Comparison of ENCODE assay signal across 24 cellular contexts in the genomic region with DNA sequence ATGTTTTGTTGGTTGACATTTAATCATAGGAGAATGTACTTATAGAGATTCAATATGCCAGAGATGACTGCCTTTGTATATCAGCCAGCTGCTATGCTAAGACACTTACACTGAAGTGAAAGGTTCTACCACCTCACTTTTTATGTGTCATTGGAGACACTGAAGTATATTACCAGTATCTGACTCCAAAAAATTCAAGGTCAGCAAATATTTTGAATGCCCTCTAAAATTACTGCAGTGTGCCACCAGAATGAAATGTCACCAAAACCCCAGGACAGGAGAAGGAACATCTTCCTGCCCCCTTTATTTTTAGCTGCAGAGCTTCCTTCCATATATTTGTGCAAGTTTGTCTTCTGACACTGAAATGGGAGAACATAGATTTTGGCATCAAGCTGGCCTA.
DNase-seq lines count a peak whose midpoint lies in the region; ATAC-seq, FAIRE-seq and TF ChIP-seq lines count a peak whose summit lies in the region.
"Had no signal": no experiment of that assay in that cellular context is flagged by ENCODE, and none has a peak within 500 bp of the region (broad histone marks: within the 10 kb centered on the region; RNA-seq: fewer than 3 reads in every experiment).

No MANE protein-coding gene starts in this region.

- in situ Hi-C loops in HepG2 (cut with HindIII; ENCODE audit: extremely low pct_ligation_motif_present, low pct_unique_long_range_greater_than_20kb) (no loop called here), K562 (cut with MboI) (no loop called here)

- ATAC-seq in HepG2 (no peak), right lobe of liver (no peak), K562 (no peak), HG02840 (IDR thresholded peaks at IDR 0.05; ENCODE audit: low FRiP score, unreplicated experiment) (no peak)
- ATAC-seq: GM12878 had no signal

- H2AFZ ChIP-seq in HepG2 (ENCODE audit: low read length) (no peak overlapping the region), K562 (ENCODE audit: low read depth, low read length) (no peak overlapping the region)

- no peak overlapping the region for H3K4me3 ChIP-seq in HepG2 (replicated peaks in 1 of 3; ENCODE audit: insufficient read depth in 1 of 3, low read depth in 2 of 3, low read length in 3 of 3)
- no peak overlapping the region for H3K4me3 ChIP-seq in right lobe of liver
- H3K4me3 ChIP-seq in K562, result no peak overlapping the region
- H3K4me3 ChIP-seq: BLaER1, GM12878 had no signal

- H3K9me3 ChIP-seq in HepG2 (ENCODE audit: low read length), result no peaks in the 10 kb centered on the region
- no peaks in the 10 kb centered on the region for H3K9me3 ChIP-seq in right lobe of liver
- no peaks in the 10 kb centered on the region for H3K9me3 ChIP-seq in K562 (replicated peaks; ENCODE audit: control insufficient read depth, insufficient read depth, low read depth, low read length)
- H3K9me3 ChIP-seq: BE2C, BLaER1 had no signal

- H3K79me2 ChIP-seq in HepG2 (ENCODE audit: insufficient read depth, low read length) (no peaks in the 10 kb centered on the region), K562 (ENCODE audit: control insufficient read depth, insufficient read depth, low read length) (no peaks in the 10 kb centered on the region)

- POLR2A ChIA-PET in HepG2 (lab: Yijun Ruan, JAX) (no interaction called here), K562 (lab: Yijun Ruan, JAX) (interaction anchor here (0.5 to 1.3 kb wide), 3 partner anchors 9 to 21 kb away, joined by 3 to 6 read pairs (median 4); no protein-coding TSS in a partner anchor)

- no peak for TF ChIP-seq CTCF in HepG2 (CRISPR knock-in tag; IDR thresholded peaks at IDR 0.05)
- no peak for TF ChIP-seq CTCF in right lobe of liver (IDR thresholded peaks at IDR 0.05)
- no peak for TF ChIP-seq CTCF in K562 (IDR thresholded peaks at IDR 0.05 in 2 of 3, conservative IDR thresholded peaks at IDR 0.05 in 1 of 3; ENCODE audit: insufficient read depth in 2 of 3, low read depth in 1 of 3, low read length in 3 of 3)

- H3K27ac ChIP-seq in HepG2 (ENCODE audit: extremely low read length, insufficient read depth, low read length) (no peak overlapping the region), right lobe of liver (no peak overlapping the region), K562 (ENCODE audit: extremely low read depth, low read depth, low read length) (no peak overlapping the region)
- H3K27ac ChIP-seq: 22Rv1, BLaER1 had no signal

- no peaks in the 10 kb centered on the region for H4K20me1 ChIP-seq in HepG2 (ENCODE audit: insufficient read depth, low read length)
- H4K20me1 ChIP-seq in K562 (replicated peaks; ENCODE audit: control insufficient read depth, insufficient read depth, low read length), result no peaks in the 10 kb centered on the region
- H4K20me1 ChIP-seq: BLaER1 had no signal

- BruUV-seq in HepG2 (replicated peaks; lab: Mats Ljungman, UMichigan) (no TSS peak), K562 (replicated peaks; lab: Mats Ljungman, UMichigan) (no TSS peak)

- no peaks in the 10 kb centered on the region for H3K9me1 ChIP-seq in K562 (ENCODE audit: control insufficient read depth, insufficient read depth, low read length)

- TF ChIP-seq EP300 in HepG2 (IDR thresholded peaks at IDR 0.05; ENCODE audit: low read depth in 2 of 2, low read length in 2 of 2) (no peak), HepG2 (CRISPR knock-in tag; IDR thresholded peaks at IDR 0.05; ENCODE audit: borderline replicate concordance) (no peak), K562 (IDR thresholded peaks at IDR 0.05; ENCODE audit: low read length) (no peak)

- TF ChIP-seq RAD21 in HepG2 (CRISPR knock-in tag; IDR thresholded peaks at IDR 0.05) (no peak), K562 (CRISPR knock-in tag; conservative IDR thresholded peaks at IDR 0.05 in 1 of 2, IDR thresholded peaks at IDR 0.05 in 1 of 2) (no peak)

- TF ChIP-seq POLR2A in HepG2 (IDR thresholded peaks at IDR 0.05; ENCODE audit: insufficient read depth in 1 of 2, low read depth in 2 of 2, low read length in 2 of 2) (no peak), right lobe of liver (IDR thresholded peaks at IDR 0.05) (no peak), K562 (conservative IDR thresholded peaks at IDR 0.05) (no peak)

- intact Hi-C loops in HepG2 (cut with micrococcal nuclease; ENCODE audit: unreplicated experiment) (no loop called here), right lobe of liver (cut with DNase I) (no loop called here), K562 (cut with micrococcal nuclease) (no loop called here)

- CTCF ChIA-PET in HepG2 (lab: Yijun Ruan, JAX; ENCODE audit: low intra/inter-chr PET ratio, low total read pairs) (no interaction called here), K562 (lab: Yijun Ruan, JAX; ENCODE audit: low intra/inter-chr PET ratio) (no interaction called here)

- H3K9ac ChIP-seq in HepG2 (ENCODE audit: insufficient read depth, low read depth, low read length), result no peak overlapping the region
- no peak overlapping the region for H3K9ac ChIP-seq in K562 (ENCODE audit: insufficient read depth in 1 of 2, low read depth in 2 of 2, low read length in 2 of 2)
- H3K9ac ChIP-seq: BLaER1 had no signal

- FAIRE-seq in HepG2 (lab: Jason Lieb, UNC) (no peak), K562 (lab: Jason Lieb, UNC) (no peak)
- FAIRE-seq: GM12892, GM18507 had no signal

- H3K4me2 ChIP-seq in HepG2 (ENCODE audit: low read depth, low read length) (no peak overlapping the region), K562 (ENCODE audit: insufficient read depth, low read length) (no peak overlapping the region)
- H3K4me2 ChIP-seq: BLaER1 had no signal

- H3K4me1 ChIP-seq in HepG2 (ENCODE audit: insufficient read depth, low read length), result no peaks in the 10 kb centered on the region
- no peaks in the 10 kb centered on the region for H3K4me1 ChIP-seq in right lobe of liver
- H3K4me1 ChIP-seq in K562 (replicated peaks in 1 of 2; ENCODE audit: control insufficient read depth in 2 of 2, insufficient read depth in 2 of 2, low read length in 2 of 2), result no peaks in the 10 kb centered on the region
- H3K4me1 ChIP-seq: BE2C, BLaER1 had no signal

- H3K27me3 ChIP-seq in HepG2 (ENCODE audit: control insufficient read depth in 1 of 2, insufficient read depth in 2 of 2, low read length in 2 of 2) (no peaks in the 10 kb centered on the region; a peak in 1 of 5 replicates), right lobe of liver (no peaks in the 10 kb centered on the region), K562 (ENCODE audit: control insufficient read depth in 2 of 2, insufficient read depth in 2 of 2, low read length in 2 of 2) (no peaks in the 10 kb centered on the region)
- H3K27me3 ChIP-seq: BE2C, BLaER1 had no signal

- no peak for DNase-seq in HepG2 (ENCODE audit: low spot score)
- no peak for DNase-seq in right lobe of liver
- no peak for DNase-seq in K562 (ENCODE audit: extremely low read depth in 1 of 4, low spot score in 3 of 4)
- no peak for DNase-seq in NCI-H2171 (lab: John Stamatoyannopoulos, UW)
- DNase-seq: ACHN; BE2C; C1 segment of cervical spinal cord; CD4-positive, alpha-beta memory T cell; CD4-positive, CD25-positive, alpha-beta regulatory T cell; CD8-positive, alpha-beta memory T cell; COR-L47; DMS 273 treated with DMSO at 0.1 percent for 48 hours; DMS153; DMS53; DMS79; DND-41; EL; GDM1 had no signal

- H3K36me3 ChIP-seq in HepG2 (replicated peaks in 1 of 2; ENCODE audit: control insufficient read depth in 1 of 2, insufficient read depth in 2 of 2, low read length in 2 of 2), result no peaks in the 10 kb centered on the region
- H3K36me3 ChIP-seq in right lobe of liver, result no peaks in the 10 kb centered on the region
- H3K36me3 ChIP-seq in K562 (ENCODE audit: control insufficient read depth, insufficient read depth, low read length), result no peaks in the 10 kb centered on the region
- H3K36me3 ChIP-seq: BE2C, BLaER1 had no signal

TF ChIP-seq in HepG2, 621 proteins besides CTCF, POLR2A, EP300 and RAD21 (continues in another document):
- TF ChIP-seq, protein P1, sequence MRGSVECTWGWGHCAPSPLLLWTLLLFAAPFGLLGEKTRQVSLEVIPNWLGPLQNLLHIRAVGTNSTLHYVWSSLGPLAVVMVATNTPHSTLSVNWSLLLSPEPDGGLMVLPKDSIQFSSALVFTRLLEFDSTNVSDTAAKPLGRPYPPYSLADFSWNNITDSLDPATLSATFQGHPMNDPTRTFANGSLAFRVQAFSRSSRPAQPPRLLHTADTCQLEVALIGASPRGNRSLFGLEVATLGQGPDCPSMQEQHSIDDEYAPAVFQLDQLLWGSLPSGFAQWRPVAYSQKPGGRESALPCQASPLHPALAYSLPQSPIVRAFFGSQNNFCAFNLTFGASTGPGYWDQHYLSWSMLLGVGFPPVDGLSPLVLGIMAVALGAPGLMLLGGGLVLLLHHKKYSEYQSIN (CRISPR knock-in tag; IDR thresholded peaks at IDR 0.05; ENCODE audit: borderline replicate concordance), result no peak
- TF ChIP-seq PAWR (CRISPR knock-in tag; IDR thresholded peaks at IDR 0.05; ENCODE audit: borderline replicate concordance), result no peak
- no peak for TF ChIP-seq NKX3-1 (CRISPR knock-in tag; IDR thresholded peaks at IDR 0.05)
- no peak for TF ChIP-seq ZNF766 (CRISPR knock-in tag; IDR thresholded peaks at IDR 0.05; ENCODE audit: borderline replicate concordance)

TF ChIP-seq in K562, 482 proteins besides CTCF, POLR2A, EP300 and RAD21:
- TF ChIP-seq ZNF316 (IDR thresholded peaks at IDR 0.05) (peak; percentile 72), MAFG (tag; conservative IDR thresholded peaks at IDR 0.05) (peak; percentile 52; the same call in 1 of the 2 replicates), FOXK2 (conservative IDR thresholded peaks at IDR 0.05 in 1 of 2, IDR thresholded peaks at IDR 0.05 in 1 of 2; ENCODE audit: low read depth in 2 of 2) (no peak), MAFF (IDR thresholded peaks at IDR 0.05; ENCODE audit: low read length) (peak; percentile 64), C11orf30 (IDR thresholded peaks at IDR 0.05; ENCODE audit: low read depth) (peak; percentile 52; the same call in 1 of the 2 replicates)
TF ChIP-seq in K562: peak in this region for 4.

Comparison
In these comparisons a context has a peak if more than half of its experiments do, and no peak if none do; other contexts are left out.
1. Of the 241 proteins assayed by ChIP-seq in both HepG2 and K562: peak only in HepG2: MAFK; only in K562: MAFG; in both: MAFF; in neither: 238.